Comparison of ENCODE assay signal across 9 cellular contexts in the genomic region with DNA sequence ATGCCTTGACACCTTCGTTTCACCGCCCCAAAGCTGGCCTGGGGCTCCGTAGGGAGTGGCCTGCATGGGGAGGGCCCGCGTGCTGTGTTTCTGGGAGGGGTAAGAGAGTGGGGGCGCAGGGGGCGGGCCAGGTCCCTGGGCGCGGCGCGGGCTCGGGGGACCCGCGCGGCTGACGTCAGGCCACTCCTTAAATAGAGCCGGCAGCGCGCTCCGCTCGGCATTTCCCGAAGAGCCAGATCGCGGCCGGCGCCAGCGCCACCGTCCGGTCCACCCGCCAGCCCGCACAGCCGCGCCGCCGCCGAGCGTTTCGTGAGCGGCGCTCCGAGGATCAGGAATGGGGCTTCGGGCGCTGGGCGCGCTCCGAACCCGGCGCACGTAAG. TPM values are rescaled to one million over a fixed set of nuclear protein-coding genes. Genes with fewer than 3 reads are reported as not detected.
DNase-seq lines count a peak whose midpoint lies in the region; ATAC-seq, FAIRE-seq and TF ChIP-seq lines count a peak whose summit lies in the region.
"Had no signal": no experiment of that assay in that cellular context is flagged by ENCODE, and none has a peak within 500 bp of the region (broad histone marks: within the 10 kb centered on the region; RNA-seq: fewer than 3 reads in every experiment).

A gene (plus strand): TSS at position 217 of the 380 bp plus-strand sequence. CDS start 449 bp downstream, outside the sequence.

- H3K27me3 Mint-ChIP-seq in osteocyte (ENCODE audit: unreplicated experiment) = peaks cover 18% of the 10 kb centered on the region
- H3K27me3 Mint-ChIP-seq in Caco-2 (ENCODE audit: insufficient read depth, unreplicated experiment) = peaks cover 2% of the 10 kb centered on the region

- H3K27ac Mint-ChIP-seq in osteocyte (ENCODE audit: unreplicated experiment) (no peak within 1 kb of the TSS), Caco-2 (ENCODE audit: unreplicated experiment) (no peak within 1 kb of the TSS)

- POLR2A ChIA-PET in Caco-2 (lab: Charles Lee) = no interaction called here
- POLR2A ChIA-PET in GM10248 (lab: Yijun Ruan, JAX) = no interaction called here

- no peaks in the 10 kb centered on the region for H3K36me3 ChIP-seq in Caco-2 (ENCODE audit: control insufficient read depth, insufficient read depth, low read length)

- no peak for FAIRE-seq in urothelium cell line (lab: Jason Lieb, UNC)

- peak; percentile 73 for TF ChIP-seq CTCF in foreskin keratinocyte (conservative IDR thresholded peaks at IDR 0.05)
- TF ChIP-seq CTCF in osteocyte (IDR thresholded peaks at IDR 0.05) = no peak
- no peak for TF ChIP-seq CTCF in Caco-2 (IDR thresholded peaks at IDR 0.05; ENCODE audit: insufficient read depth in 1 of 2, low read depth in 1 of 2, low read length in 1 of 2, severe bottlenecking in 1 of 2, unreplicated experiment in 1 of 2)
- TF ChIP-seq CTCF in GM10248 (IDR thresholded peaks at IDR 0.05; ENCODE audit: control extremely low read depth, extremely low read depth, low read depth, missing control alignments) = no peak

- CTCF ChIA-PET in Caco-2 (lab: Charles Lee) = no interaction called here
- CTCF ChIA-PET in GM10248 (lab: Yijun Ruan, JAX) = no interaction called here

- no peaks in the 10 kb centered on the region for H3K9me3 ChIP-seq in Caco-2

- H3K4me1 ChIP-seq in foreskin keratinocyte = peaks cover 13% of the 10 kb centered on the region
- H3K4me1 ChIP-seq in Caco-2 = no peaks in the 10 kb centered on the region

- peaks cover 7% of the 10 kb centered on the region for H3K4me1 Mint-ChIP-seq in osteocyte (ENCODE audit: unreplicated experiment)
- no peaks in the 10 kb centered on the region for H3K4me1 Mint-ChIP-seq in Caco-2 (ENCODE audit: low read depth, unreplicated experiment)

- no peak within 1 kb of the TSS for H3K4me3 ChIP-seq in Caco-2 (ENCODE audit: low read depth, low read length)

- DNase-seq in EH (ENCODE audit: low read depth) (peak; percentile 18), NCI-H748 (lab: John Stamatoyannopoulos, UW; ENCODE audit: unreplicated experiment) (peak; percentile 55), foreskin keratinocyte (peak; percentile 55 to 68), osteocyte (ENCODE audit: extremely low spot score, unreplicated experiment) (no peak), urothelium cell line (ENCODE audit: low spot score) (no peak), Caco-2 (no peak), GM10248 (ENCODE audit: extremely low spot score) (no peak)

- intact Hi-C loops in Caco-2 (cut with micrococcal nuclease; ENCODE audit: unreplicated experiment) = no loop called here

- no TSS peak for BruUV-seq in Caco-2 (replicated peaks; lab: Mats Ljungman, UMichigan)

- H3K27me3 ChIP-seq in foreskin keratinocyte (no peaks in the 10 kb centered on the region), Caco-2 (replicated peaks; ENCODE audit: control insufficient read depth, insufficient read depth, low read length) (no peaks in the 10 kb centered on the region)

- peak; percentile 57 for ATAC-seq in foreskin keratinocyte
- no peak for ATAC-seq in HG03469 (IDR thresholded peaks at IDR 0.05; ENCODE audit: unreplicated experiment)

- H3K4me3 Mint-ChIP-seq in osteocyte (ENCODE audit: unreplicated experiment) = peak within 1 kb of the TSS; percentile 61
- H3K4me3 Mint-ChIP-seq in Caco-2 (ENCODE audit: unreplicated experiment) = no peak within 1 kb of the TSS

- H3K9me3 Mint-ChIP-seq in osteocyte (ENCODE audit: unreplicated experiment) (no peaks in the 10 kb centered on the region), Caco-2 (ENCODE audit: unreplicated experiment) (no peaks in the 10 kb centered on the region)

- H3K36me3 Mint-ChIP-seq in osteocyte (ENCODE audit: unreplicated experiment) (no peaks in the 10 kb centered on the region), Caco-2 (ENCODE audit: insufficient read depth, unreplicated experiment) (no peaks in the 10 kb centered on the region)

- peak within 1 kb of the TSS; percentile 55 for H3K27ac ChIP-seq in foreskin keratinocyte

RNA-seq across cellular contexts. Expression of the gene that starts here (rescaled TPM):
- total RNA-seq in foreskin keratinocyte (31.1 and 32.4 TPM in 2 replicates), osteocyte (not detected in 2 replicates), Caco-2 (2022) (not detected in 2 replicates)
- 34.3 and 36.2 TPM in 2 replicates for polyA plus RNA-seq in foreskin keratinocyte
- total RNA-seq: activated CD8-positive, alpha-beta memory T cell treated with anti-CD3 and anti-CD28 coated beads for 36 hours had no signal

Comparison
In these comparisons a context has a peak if more than half of its experiments do, and no peak if none do; other contexts are left out.
1. RNA of the gene that starts here (total RNA-seq): 31.1 to 32.4 TPM in foreskin keratinocyte; not detected in osteocyte and not detected in Caco-2; every median in the first group is over 10 times any median in the second.
2. DNase-seq: peak in EH (single experiment), NCI-H748 (single experiment) and foreskin keratinocyte (2 of 2); none in osteocyte (single experiment), urothelium cell line (single experiment), Caco-2 (0 of 2) and GM10248 (single experiment).